21 cellular contexts compared by ENCODE assay signal in the genomic region with DNA sequence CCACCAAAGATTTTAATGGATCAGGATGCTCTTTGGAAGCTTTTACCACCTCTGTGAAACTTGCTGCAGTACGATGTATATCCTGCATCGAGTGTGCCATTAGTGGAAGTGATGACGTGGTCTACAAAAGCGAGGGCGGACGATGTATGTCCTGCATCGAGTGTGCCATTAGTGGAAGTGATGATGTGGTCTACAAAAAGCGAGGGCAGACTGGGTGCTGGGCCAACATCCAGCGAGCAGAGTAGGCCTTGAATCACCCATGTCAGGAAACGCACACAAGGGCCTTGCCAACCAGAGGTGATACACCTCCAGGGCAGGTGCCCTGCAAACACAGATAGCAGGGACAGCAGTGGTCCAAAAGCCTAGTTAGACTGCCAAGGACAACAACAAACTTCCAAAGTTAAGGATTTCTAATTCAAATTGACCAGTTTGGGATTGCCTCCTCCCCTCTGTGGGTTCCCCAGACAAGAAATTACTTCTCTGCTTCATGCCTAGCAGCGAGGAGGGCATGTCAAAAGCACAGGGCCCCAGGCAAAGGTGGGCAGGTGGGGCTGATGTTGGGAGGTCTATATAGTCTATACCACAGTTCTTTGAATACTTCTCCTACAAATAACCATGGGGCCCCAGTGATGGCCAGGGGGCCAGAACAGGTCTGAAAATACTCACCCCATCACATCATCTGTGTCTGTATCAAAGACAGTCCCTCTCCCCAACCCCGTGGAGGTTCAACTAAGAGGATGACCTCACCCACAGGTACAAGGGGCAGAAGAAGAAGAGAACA.
DNase-seq lines count a peak whose midpoint lies in the region; ATAC-seq, FAIRE-seq and TF ChIP-seq lines count a peak whose summit lies in the region.
"Had no signal": no experiment of that assay in that cellular context is flagged by ENCODE, and none has a peak within 500 bp of the region (broad histone marks: within the 10 kb centered on the region; RNA-seq: fewer than 3 reads in every experiment).

No MANE protein-coding gene starts in this region.

- H3K4me1 ChIP-seq in H9 (ENCODE audit: insufficient read depth, low read length), result no peaks in the 10 kb centered on the region
- no peaks in the 10 kb centered on the region for H3K4me1 ChIP-seq in HepG2 (ENCODE audit: insufficient read depth, low read length)
- H3K4me1 ChIP-seq: BE2C had no signal

- no peaks in the 10 kb centered on the region for H3K79me1 ChIP-seq in H9 (ENCODE audit: insufficient read depth, low read depth, low read length, poor library complexity, severe bottlenecking)

- peak; percentile 12 for DNase-seq in H9
- peak; percentile 30 for DNase-seq in activated CD8-positive, alpha-beta memory T cell treated with anti-CD3 and anti-CD28 coated beads, Interleukin-2, amount 50 U/mL, for 48 hours
- no peak for DNase-seq in HepG2 (ENCODE audit: low spot score)
- peak; percentile 14 for DNase-seq in stimulated activated CD8-positive, alpha-beta memory T cell treated with anti-CD3 and anti-CD28 coated beads, Interleukin-4, amount 100 ng/mL, for 48 hours
- DNase-seq in SHP77 (lab: John Stamatoyannopoulos, UW), result no peak
- DNase-seq: BE2C; CD4-positive, CD25-positive, alpha-beta regulatory T cell; EL; GF-D8; MM.1S; NCI-H1048; NCI-H1417 treated with DMSO at 0.1 percent for 48 hours; NCI-H187 treated with DMSO at 0.1 percent for 48 hours; NCI-H2107; NCI-H446 treated with DMSO at 0.1 percent for 48 hours; NCI-H526 treated with DMSO at 0.1 percent for 48 hours; OCI-M1 had no signal

- H2BK120ac ChIP-seq in H9 (ENCODE audit: low read depth, low read length, poor library complexity, severe bottlenecking), result no peak overlapping the region

- TF ChIP-seq POLR2A in HepG2 (IDR thresholded peaks at IDR 0.05; ENCODE audit: insufficient read depth in 1 of 2, low read depth in 2 of 2, low read length in 2 of 2), result no peak

- in situ Hi-C loops in HepG2 (cut with HindIII; ENCODE audit: extremely low pct_ligation_motif_present, low pct_unique_long_range_greater_than_20kb), result no loop called here

- TF ChIP-seq RAD21 in HepG2 (CRISPR knock-in tag; IDR thresholded peaks at IDR 0.05), result no peak

- no peak for TF ChIP-seq EP300 in HepG2 (IDR thresholded peaks at IDR 0.05; ENCODE audit: low read depth in 2 of 2, low read length in 2 of 2)
- no peak for TF ChIP-seq EP300 in HepG2 (CRISPR knock-in tag; IDR thresholded peaks at IDR 0.05; ENCODE audit: borderline replicate concordance)

- no peak overlapping the region for H4K8ac ChIP-seq in H9 (replicated peaks; ENCODE audit: insufficient read length, low read depth, low read length)

- POLR2A ChIA-PET in HepG2 (lab: Yijun Ruan, JAX), result no interaction called here

- no peak overlapping the region for H2AFZ ChIP-seq in H9 (ENCODE audit: low read length)
- no peak overlapping the region for H2AFZ ChIP-seq in HepG2 (ENCODE audit: low read length)

- H2AK5ac ChIP-seq in H9 (ENCODE audit: insufficient read length, low read length), result no peak overlapping the region

- H3K27me3 ChIP-seq in H9 (ENCODE audit: insufficient read depth, low read length) (no peaks in the 10 kb centered on the region), HepG2 (ENCODE audit: control insufficient read depth in 1 of 2, insufficient read depth in 2 of 2, low read length in 2 of 2) (peaks cover 7 to 46% of the 10 kb centered on the region in 2 experiments; a peak in 3 of 5 replicates)
- H3K27me3 ChIP-seq: BE2C had no signal

- H4K20me1 ChIP-seq in H9 (ENCODE audit: control insufficient read depth, insufficient read depth, insufficient read length) (peaks cover 2% of the 10 kb centered on the region), HepG2 (ENCODE audit: insufficient read depth, low read length) (no peaks in the 10 kb centered on the region)

- peak overlapping the region in 1 of 3 experiments; percentile 26; a peak in 1 of 7 replicates for H3K27ac Mint-ChIP-seq in H9
- H3K27ac Mint-ChIP-seq: CD4-positive, CD25-positive, alpha-beta regulatory T cell had no signal

- no peak overlapping the region for H3K14ac ChIP-seq in H9 (ENCODE audit: insufficient read depth, low read length)

- WGBS in H9 (ENCODE audit: extremely low coverage, insufficient read length, low lambda C conversion rate), result no CpG with 5 or more reads among the region's 12 CpGs
- 21% methylated on average over 12 of the region's 12 CpGs for WGBS in HepG2 (ENCODE audit: low lambda C conversion rate)

- H2BK5ac ChIP-seq in H9 (ENCODE audit: insufficient read length, low read length), result no peak overlapping the region

- H3K9me3 ChIP-seq in H9 (ENCODE audit: control insufficient read depth, low read depth, low read length) (no peaks in the 10 kb centered on the region), HepG2 (ENCODE audit: low read length) (no peaks in the 10 kb centered on the region)
- H3K9me3 ChIP-seq: BE2C had no signal

- no peak overlapping the region for H3K27ac ChIP-seq in H9 (ENCODE audit: insufficient read length, low read depth, low read length)
- H3K27ac ChIP-seq in HepG2 (ENCODE audit: extremely low read length, insufficient read depth, low read length), result no peak overlapping the region

- H3K4me3 ChIP-seq in HepG2 (replicated peaks in 1 of 3; ENCODE audit: insufficient read depth in 1 of 3, low read depth in 2 of 3, low read length in 3 of 3), result no peak overlapping the region
- H3K4me3 ChIP-seq: K562 had no signal

- H3K36me3 ChIP-seq in HepG2 (replicated peaks in 1 of 2; ENCODE audit: control insufficient read depth in 1 of 2, insufficient read depth in 2 of 2, low read length in 2 of 2), result no peaks in the 10 kb centered on the region
- H3K36me3 ChIP-seq: BE2C had no signal

- no peak overlapping the region for H2BK15ac ChIP-seq in H9 (ENCODE audit: low read depth, low read length)

- H3K4me2 ChIP-seq in H9 (ENCODE audit: insufficient read depth, insufficient read length, low read length), result no peak overlapping the region
- no peak overlapping the region for H3K4me2 ChIP-seq in HepG2 (ENCODE audit: low read depth, low read length)

- BruUV-seq in HepG2 (replicated peaks; lab: Mats Ljungman, UMichigan), result no TSS peak

- no peaks in the 10 kb centered on the region for H3K27me3 Mint-ChIP-seq in H9 (ENCODE audit: low read depth)

- no peak overlapping the region for H4K5ac ChIP-seq in H9 (ENCODE audit: insufficient read length, low read depth, low read length)

- H3K9me3 Mint-ChIP-seq in H9, result no peaks in the 10 kb centered on the region
- H3K9me3 Mint-ChIP-seq: CD4-positive, CD25-positive, alpha-beta regulatory T cell had no signal

- no peak overlapping the region for H3K23ac ChIP-seq in H9 (ENCODE audit: insufficient read length, low read depth, low read length)

- no peak for FAIRE-seq in HepG2 (lab: Jason Lieb, UNC)
- FAIRE-seq: K562 had no signal

- no peak overlapping the region for H3K4me3 Mint-ChIP-seq in H9
- H3K4me3 Mint-ChIP-seq: CD4-positive, CD25-positive, alpha-beta regulatory T cell had no signal

- CTCF ChIA-PET in HepG2 (lab: Yijun Ruan, JAX; ENCODE audit: low intra/inter-chr PET ratio, low total read pairs), result no interaction called here

- H3K18ac ChIP-seq in H9 (ENCODE audit: insufficient read length, low read depth, low read length), result no peak overlapping the region

- intact Hi-C loops in HepG2 (cut with micrococcal nuclease; ENCODE audit: unreplicated experiment), result no loop called here

- no peak overlapping the region for H3K4ac ChIP-seq in H9 (ENCODE audit: low read depth, low read length)

- H3K56ac ChIP-seq in H9 (ENCODE audit: insufficient read length, low read depth, low read length), result no peak overlapping the region

- no peak overlapping the region for H3K9ac ChIP-seq in H9 (ENCODE audit: extremely low read depth, insufficient read length, low read length)
- H3K9ac ChIP-seq in HepG2 (ENCODE audit: insufficient read depth, low read depth, low read length), result no peak overlapping the region

- no peak overlapping the region for H2BK20ac ChIP-seq in H9 (ENCODE audit: low read depth, low read length, poor library complexity, severe bottlenecking)

- H3K4me1 Mint-ChIP-seq in H9, result no peaks in the 10 kb centered on the region
- H3K4me1 Mint-ChIP-seq: CD4-positive, CD25-positive, alpha-beta regulatory T cell had no signal

- ATAC-seq in HepG2 (no peak), HG03095 (IDR thresholded peaks at IDR 0.05; ENCODE audit: unreplicated experiment) (no peak), HG03521 (IDR thresholded peaks at IDR 0.05; ENCODE audit: unreplicated experiment) (no peak)
- ATAC-seq: K562, Right ventricle myocardium inferior had no signal

- H3K79me2 ChIP-seq in H9 (ENCODE audit: insufficient read depth, low read length) (no peaks in the 10 kb centered on the region), HepG2 (ENCODE audit: insufficient read depth, low read length) (no peaks in the 10 kb centered on the region)

- H3T11ph ChIP-seq in H9 (ENCODE audit: low read length), result no peak overlapping the region

- no peaks in the 10 kb centered on the region for H3K23me2 ChIP-seq in H9 (ENCODE audit: insufficient read length, low read depth, low read length, poor library complexity, severe bottlenecking)

- no peak overlapping the region for H4K91ac ChIP-seq in H9 (ENCODE audit: insufficient read length, low read depth, low read length)

- H3K36me3 Mint-ChIP-seq in H9 (ENCODE audit: insufficient read depth in 1 of 3, low read depth in 3 of 3), result peaks cover 36 to 46% (median 37%) of the 10 kb centered on the region in 3 experiments; a peak in 6 of 7 replicates
- H3K36me3 Mint-ChIP-seq: CD4-positive, CD25-positive, alpha-beta regulatory T cell had no signal

- H2BK12ac ChIP-seq in H9 (ENCODE audit: insufficient read length, low read depth, low read length), result no peak overlapping the region

- TF ChIP-seq CTCF in H9 (conservative IDR thresholded peaks at IDR 0.05) (no peak), HepG2 (CRISPR knock-in tag; IDR thresholded peaks at IDR 0.05) (no peak)

TF ChIP-seq in HepG2, 621 proteins besides CTCF, POLR2A, EP300 and RAD21:
- peak; percentile 82 for TF ChIP-seq CREB1 (IDR thresholded peaks at IDR 0.05)
- TF ChIP-seq CREB1 (CRISPR knock-in tag; IDR thresholded peaks at IDR 0.05), result no peak
- TF ChIP-seq, protein P1, sequence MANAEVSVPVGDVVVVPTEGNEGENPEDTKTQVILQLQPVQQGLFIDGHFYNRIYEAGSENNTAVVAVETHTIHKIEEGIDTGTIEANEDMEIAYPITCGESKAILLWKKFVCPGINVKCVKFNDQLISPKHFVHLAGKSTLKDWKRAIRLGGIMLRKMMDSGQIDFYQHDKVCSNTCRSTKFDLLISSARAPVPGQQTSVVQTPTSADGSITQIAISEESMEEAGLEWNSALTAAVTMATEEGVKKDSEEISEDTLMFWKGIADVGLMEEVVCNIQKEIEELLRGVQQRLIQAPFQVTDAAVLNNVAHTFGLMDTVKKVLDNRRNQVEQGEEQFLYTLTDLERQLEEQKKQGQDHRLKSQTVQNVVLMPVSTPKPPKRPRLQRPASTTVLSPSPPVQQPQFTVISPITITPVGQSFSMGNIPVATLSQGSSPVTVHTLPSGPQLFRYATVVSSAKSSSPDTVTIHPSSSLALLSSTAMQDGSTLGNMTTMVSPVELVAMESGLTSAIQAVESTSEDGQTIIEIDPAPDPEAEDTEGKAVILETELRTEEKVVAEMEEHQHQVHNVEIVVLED (CRISPR knock-in tag; IDR thresholded peaks at IDR 0.05; ENCODE audit: borderline replicate concordance), result no peak

Comparison
In these comparisons a context has a peak if more than half of its experiments do, and no peak if none do; other contexts are left out.
1. DNase-seq: peak in H9 (single experiment), activated CD8-positive, alpha-beta memory T cell treated with anti-CD3 and anti-CD28 coated beads, Interleukin-2, amount 50 U/mL, for 48 hours (single experiment) and stimulated activated CD8-positive, alpha-beta memory T cell treated with anti-CD3 and anti-CD28 coated beads, Interleukin-4, amount 100 ng/mL, for 48 hours (single experiment); none in HepG2 (single experiment) and SHP77 (0 of 2).